In the genomic region with DNA sequence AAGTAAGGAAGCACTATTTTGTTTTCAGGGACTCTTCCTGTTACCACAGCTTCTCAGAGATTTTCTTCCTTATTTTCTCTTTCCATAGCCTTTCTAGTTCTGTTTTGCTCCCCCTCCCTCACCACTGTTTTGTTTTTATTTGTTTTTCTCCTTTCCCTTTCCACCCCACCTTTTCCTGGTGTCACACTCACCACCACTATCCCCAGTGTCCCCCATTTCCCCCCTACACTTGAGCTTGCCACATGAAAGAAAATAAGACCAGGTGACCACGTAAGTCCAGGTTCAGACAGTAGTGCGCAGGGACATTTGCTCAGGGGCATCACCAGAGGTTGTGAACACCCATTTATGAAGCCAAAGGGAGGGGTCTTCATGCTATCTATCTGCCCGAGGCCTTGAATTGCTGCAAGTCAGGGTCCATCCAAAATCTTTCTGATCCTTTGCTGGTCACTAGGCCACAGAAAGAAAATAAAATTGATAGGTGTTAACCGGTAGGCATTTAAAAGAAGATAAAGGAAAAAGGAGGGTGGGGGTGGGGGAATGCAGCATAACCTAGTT, we compare ENCODE assay signal across 10 cellular contexts. TPM values are rescaled to one million over a fixed set of nuclear protein-coding genes. Genes with fewer than 3 reads are reported as not detected.
DNase-seq lines count a peak whose midpoint lies in the region; ATAC-seq and TF ChIP-seq lines count a peak whose summit lies in the region.
"Had no signal": no experiment of that assay in that cellular context is flagged by ENCODE, and none has a peak within 500 bp of the region (broad histone marks: within the 10 kb centered on the region; RNA-seq: fewer than 3 reads in every experiment).

No MANE protein-coding gene starts in this region.

- in situ Hi-C loops in GM18951 (cut with MboI; ENCODE audit: low sequenced_read_pairs, unreplicated experiment), result no loop called here

- H3K36me3 Mint-ChIP-seq in activated T-helper 1 cell treated with anti-CD3 and anti-CD28 coated beads, Interleukin-12 subunit alpha, Interleukin-12 subunit beta, Interleukin-2, Interleukin-4 antibody, amounts not matched to agents 30 ng/mL and 10 ng/mL and 1 ng/mL, durations not matched to agents 14 hours and 24 hours and 36 hours (ENCODE audit: low read depth), result peaks cover 8% of the 10 kb centered on the region
- peaks cover 17% of the 10 kb centered on the region for H3K36me3 Mint-ChIP-seq in natural killer cell treated with Interleukin-12 subunit alpha and Interleukin-12 subunit beta and Interleukin-15 and Interleukin-18, amount 100 ng/mL, for 72 hours

- ATAC-seq in natural killer cell treated with Interleukin-12 subunit alpha and Interleukin-12 subunit beta and Interleukin-15 and Interleukin-18, amount 100 ng/mL, for 72 hours, result no peak
- ATAC-seq: A549, HCT116 had no signal

- peak; percentile 42 for TF ChIP-seq POLR2A in GM18951 (IDR thresholded peaks at IDR 0.05; ENCODE audit: extremely low read depth, insufficient read depth, insufficient read length)

- peak overlapping the region; percentile 85 for H3K27ac Mint-ChIP-seq in activated T-helper 1 cell treated with anti-CD3 and anti-CD28 coated beads, Interleukin-12 subunit alpha, Interleukin-12 subunit beta, Interleukin-2, Interleukin-4 antibody, amounts not matched to agents 30 ng/mL and 10 ng/mL and 1 ng/mL, durations not matched to agents 14 hours and 24 hours and 36 hours
- peak overlapping the region; percentile 90 to 97 for H3K27ac Mint-ChIP-seq in natural killer cell treated with Interleukin-12 subunit alpha and Interleukin-12 subunit beta and Interleukin-15 and Interleukin-18, amount 100 ng/mL, for 72 hours

- peak overlapping the region; percentile 97 for H3K4me3 Mint-ChIP-seq in activated T-helper 1 cell treated with anti-CD3 and anti-CD28 coated beads, Interleukin-12 subunit alpha, Interleukin-12 subunit beta, Interleukin-2, Interleukin-4 antibody, amounts not matched to agents 30 ng/mL and 10 ng/mL and 1 ng/mL, durations not matched to agents 14 hours and 24 hours and 36 hours
- peak overlapping the region; percentile 91 for H3K4me3 Mint-ChIP-seq in natural killer cell treated with Interleukin-12 subunit alpha and Interleukin-12 subunit beta and Interleukin-15 and Interleukin-18, amount 100 ng/mL, for 72 hours

- peaks cover 13% of the 10 kb centered on the region for H3K9me3 Mint-ChIP-seq in activated T-helper 1 cell treated with anti-CD3 and anti-CD28 coated beads, Interleukin-12 subunit alpha, Interleukin-12 subunit beta, Interleukin-2, Interleukin-4 antibody, amounts not matched to agents 30 ng/mL and 10 ng/mL and 1 ng/mL, durations not matched to agents 14 hours and 24 hours and 36 hours
- peaks cover 7% of the 10 kb centered on the region for H3K9me3 Mint-ChIP-seq in natural killer cell treated with Interleukin-12 subunit alpha and Interleukin-12 subunit beta and Interleukin-15 and Interleukin-18, amount 100 ng/mL, for 72 hours

- peaks cover 75% of the 10 kb centered on the region for H3K4me1 Mint-ChIP-seq in activated T-helper 1 cell treated with anti-CD3 and anti-CD28 coated beads, Interleukin-12 subunit alpha, Interleukin-12 subunit beta, Interleukin-2, Interleukin-4 antibody, amounts not matched to agents 30 ng/mL and 10 ng/mL and 1 ng/mL, durations not matched to agents 14 hours and 24 hours and 36 hours (ENCODE audit: low read depth)
- peaks cover 78 to 85% of the 10 kb centered on the region in 2 donors for H3K4me1 Mint-ChIP-seq in natural killer cell treated with Interleukin-12 subunit alpha and Interleukin-12 subunit beta and Interleukin-15 and Interleukin-18, amount 100 ng/mL, for 72 hours (ENCODE audit: low read depth in 2 of 2)

- no peaks in the 10 kb centered on the region for H3K27me3 Mint-ChIP-seq in activated T-helper 1 cell treated with anti-CD3 and anti-CD28 coated beads, Interleukin-12 subunit alpha, Interleukin-12 subunit beta, Interleukin-2, Interleukin-4 antibody, amounts not matched to agents 30 ng/mL and 10 ng/mL and 1 ng/mL, durations not matched to agents 14 hours and 24 hours and 36 hours (ENCODE audit: insufficient read depth)
- no peaks in the 10 kb centered on the region for H3K27me3 Mint-ChIP-seq in natural killer cell treated with Interleukin-12 subunit alpha and Interleukin-12 subunit beta and Interleukin-15 and Interleukin-18, amount 100 ng/mL, for 72 hours

- intact Hi-C loops in activated T-helper 1 cell treated with anti-CD3 and anti-CD28 coated beads, Interleukin-12 subunit alpha, Interleukin-12 subunit beta, Interleukin-2, Interleukin-4 antibody, amounts not matched to agents 30 ng/mL and 10 ng/mL and 1 ng/mL, durations not matched to agents 14 hours and 24 hours and 36 hours (cut with micrococcal nuclease), result loop anchor here (10.0 kb wide), 4 partner anchors 910 to 1910 kb away; partner anchors contain the start of genes BTD, CAPN7, HACL1 and SATB1

- DNase-seq in SKM-1 treated with dmso at 0.1 percent for 144 hours (lab: John Stamatoyannopoulos, UW; ENCODE audit: unreplicated experiment) (peak; percentile 28), SKM-1 (lab: John Stamatoyannopoulos, UW; ENCODE audit: unreplicated experiment) (no peak), midbrain (lab: John Stamatoyannopoulos, UW) (no peak)
- DNase-seq in activated T-helper 1 cell treated with anti-CD3 and anti-CD28 coated beads, Interleukin-12 subunit alpha, Interleukin-12 subunit beta, Interleukin-2, Interleukin-4 antibody, amounts not matched to agents 30 ng/mL and 10 ng/mL and 1 ng/mL, durations not matched to agents 14 hours and 24 hours and 36 hours (ENCODE audit: low spot score), result no peak
- DNase-seq in natural killer cell treated with Interleukin-12 subunit alpha and Interleukin-12 subunit beta and Interleukin-15 and Interleukin-18, amount 100 ng/mL, for 72 hours (ENCODE audit: low spot score), result no peak
- no peak for DNase-seq in activated effector memory CD4-positive, alpha-beta T cell treated with Interleukin-2 at 50 U/mL for 16 hours
- DNase-seq in stimulated activated CD4-positive, alpha-beta T cell treated with anti-CD3 and anti-CD28 coated beads, Interleukin-2, amount 100 ng/mL, for 48 hours, result no peak

RNA-seq across cellular contexts. Expression of gene RFTN1, which starts 1.4 kb away (rescaled TPM):
- 97.6 and 97.8 TPM in 2 replicates for total RNA-seq in activated T-helper 1 cell treated with anti-CD3 and anti-CD28 coated beads, Interleukin-12 subunit alpha, Interleukin-12 subunit beta, Interleukin-2, Interleukin-4 antibody, amounts not matched to agents 30 ng/mL and 10 ng/mL and 1 ng/mL, durations not matched to agents 14 hours and 24 hours and 36 hours
- total RNA-seq in natural killer cell treated with Interleukin-12 subunit alpha and Interleukin-12 subunit beta and Interleukin-15 and Interleukin-18, amount 100 ng/mL, for 72 hours, result 100 to 1,000 TPM; 194 to 201 TPM
